In the genomic region with DNA sequence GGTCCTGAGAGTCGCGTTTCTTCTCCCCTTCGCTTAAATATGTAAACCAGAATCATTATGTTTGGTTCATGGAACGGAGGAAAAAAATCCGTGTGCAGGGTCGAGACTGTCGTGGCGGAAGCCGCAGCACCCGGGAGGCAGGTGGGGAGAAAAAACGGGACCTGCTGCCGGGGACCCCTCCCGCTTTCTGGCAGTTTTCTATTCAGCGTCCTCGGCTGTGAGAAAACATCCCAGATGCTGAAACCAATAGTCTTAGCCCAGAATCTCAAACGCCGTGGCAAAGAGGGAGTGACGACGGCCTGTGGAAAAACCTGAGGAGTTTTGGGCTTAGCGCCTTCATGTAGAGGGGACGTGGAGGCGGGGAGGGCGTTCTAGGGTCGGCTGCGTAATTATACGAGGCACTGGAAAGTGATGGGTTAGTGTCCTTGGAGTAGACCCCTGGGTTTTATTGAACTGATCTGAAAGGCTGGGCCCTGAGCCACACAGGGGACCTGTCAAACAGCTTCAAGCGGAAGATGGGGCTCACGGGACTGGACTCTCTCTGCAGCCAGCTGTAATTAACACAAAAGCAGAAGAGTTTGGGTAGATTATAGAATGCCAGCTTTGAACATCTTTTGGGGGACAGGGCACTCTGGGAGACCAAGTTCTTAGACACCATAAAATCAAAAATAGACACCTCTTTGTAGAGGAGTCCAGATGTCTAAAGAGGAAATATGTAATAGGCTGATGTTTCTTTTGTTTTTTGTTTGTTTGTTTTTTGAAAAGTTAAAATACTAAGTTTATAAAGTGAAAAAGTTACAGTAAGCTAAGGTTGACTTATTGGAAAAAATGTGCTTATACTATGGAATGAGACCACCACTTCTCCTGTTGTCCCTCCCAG, we compare ENCODE assay signal across 9 cellular contexts. TPM values are rescaled to one million over a fixed set of nuclear protein-coding genes. Genes with fewer than 3 reads are reported as not detected.
DNase-seq lines count a peak whose midpoint lies in the region; ATAC-seq, FAIRE-seq and TF ChIP-seq lines count a peak whose summit lies in the region.
"Had no signal": no experiment of that assay in that cellular context is flagged by ENCODE, and none has a peak within 500 bp of the region (broad histone marks: within the 10 kb centered on the region; RNA-seq: fewer than 3 reads in every experiment).

No MANE protein-coding gene starts in this region.

- peak overlapping the region; percentile 91 for H3K9ac ChIP-seq in GM12878 (ENCODE audit: control insufficient read depth, insufficient read depth, low read length)
- H3K9ac ChIP-seq in iPS-18a (ENCODE audit: low read length) = peak overlapping the region; percentile 64

- in situ Hi-C loops in GM12878 (cut with MboI) = no loop called here

- no peak for DNase-seq in BJ (ENCODE audit: low read depth)
- DNase-seq in H54 (ENCODE audit: insufficient read length, low spot score) = peak; percentile 11
- DNase-seq in SJCRH30 = peak; percentile 28 to 43
- DNase-seq in GM12878 (ENCODE audit: low read depth, low spot score) = no peak

- peak overlapping the region; percentile 62 for H3K27ac ChIP-seq in SJCRH30
- H3K27ac ChIP-seq in GM12878 (ENCODE audit: control insufficient read depth, insufficient read depth) = peak overlapping the region; percentile 98
- no peak overlapping the region for H3K27ac ChIP-seq in iPS-18a (ENCODE audit: low read length)
- H3K27ac ChIP-seq in skin epidermis = peak overlapping the region in 20 of 21 experiments; percentile 63 to 90 (median 84)

- CTCF ChIA-PET in BJ (lab: Yijun Ruan, JAX) = interaction anchor here (0.8 to 0.9 kb wide), 2 partner anchors 11 to 16 kb away, joined by 3 to 4 read pairs; no protein-coding TSS in a partner anchor
- CTCF ChIA-PET in GM12878 (lab: Yijun Ruan, JAX) = interaction anchor here (0.9 to 4.4 kb wide), 11 partner anchors 15 to 76 kb away, joined by 3 to 43 read pairs (median 5); partner anchors contain the start of gene ACOXL

- no peaks in the 10 kb centered on the region for H3K9me3 ChIP-seq in SJCRH30 (replicated peaks)
- H3K9me3 ChIP-seq in GM12878 (replicated peaks; ENCODE audit: control insufficient read depth, insufficient read depth, low read length) = no peaks in the 10 kb centered on the region
- no peaks in the 10 kb centered on the region for H3K9me3 ChIP-seq in iPS-18a (ENCODE audit: control insufficient read depth, low read depth, low read length)

- TF ChIP-seq CTCF in BJ (IDR thresholded peaks at IDR 0.05; ENCODE audit: insufficient read depth, low read depth, low read length) = no peak
- TF ChIP-seq CTCF in GM12878 (IDR thresholded peaks at IDR 0.05 in 2 of 3, conservative IDR thresholded peaks at IDR 0.05 in 1 of 3; ENCODE audit: control insufficient read depth in 2 of 3, extremely low read depth in 1 of 3, insufficient read depth in 1 of 3, low read depth in 3 of 3, low read length in 3 of 3) = no peak

- H3K36me3 ChIP-seq in BJ (ENCODE audit: control insufficient read depth, insufficient read depth, low read length) = no peaks in the 10 kb centered on the region
- peaks cover 6% of the 10 kb centered on the region for H3K36me3 ChIP-seq in SJCRH30
- H3K36me3 ChIP-seq in GM12878 (ENCODE audit: control insufficient read depth in 2 of 2, insufficient read depth in 2 of 2, low read length in 1 of 2) = no peaks in the 10 kb centered on the region; a peak in 1 of 4 replicates
- H3K36me3 ChIP-seq in iPS-18a (ENCODE audit: control insufficient read depth, low read depth, low read length) = peaks cover 12% of the 10 kb centered on the region

- no peak for TF ChIP-seq EP300 in GM12878 (IDR thresholded peaks at IDR 0.05; ENCODE audit: borderline replicate concordance in 1 of 2, control insufficient read depth in 1 of 2, low read depth in 2 of 2, low read length in 2 of 2)

- peak overlapping the region; percentile 93 for H3K4me2 ChIP-seq in GM12878 (ENCODE audit: control insufficient read depth, insufficient read depth)

- WGBS in GM12878 (ENCODE audit: insufficient coverage, insufficient replicate concordance, low lambda C conversion rate, missing lambda C conversion rate) = under 1% methylated on average over 28 of the region's 28 CpGs

- TF ChIP-seq RAD21 in GM12878 (IDR thresholded peaks at IDR 0.05; ENCODE audit: insufficient read depth, low read depth, low read length) = no peak

- SMC1A ChIA-PET in GM12878 (lab: Charles Lee; ENCODE audit: uncharacterized antibody, unreplicated experiment) = interaction anchor here (0.9 to 17.1 kb wide), 18 partner anchors 9 to 73 kb away, joined by 3 to 251 read pairs (median 4); no protein-coding TSS in a partner anchor

- ATAC-seq in GM12878 (peak; percentile 38), GM19351 (IDR thresholded peaks at IDR 0.05; ENCODE audit: unreplicated experiment) (no peak), GM21381 (IDR thresholded peaks at IDR 0.05; ENCODE audit: unreplicated experiment) (no peak)

- POLR2A ChIA-PET in BJ (lab: Charles Lee) (no interaction called here), GM12878 (lab: Charles Lee) (interaction anchor here (0.8 to 3.1 kb wide), 14 partner anchors 10 to 69 kb away, joined by 3 to 22 read pairs (median 4); partner anchors contain the start of gene ACOXL)

- H4K20me1 ChIP-seq in GM12878 (ENCODE audit: control insufficient read depth, insufficient read depth) = no peaks in the 10 kb centered on the region

- H3K27me3 ChIP-seq in BJ (ENCODE audit: control insufficient read depth, insufficient read depth, low read length) (no peaks in the 10 kb centered on the region), SJCRH30 (no peaks in the 10 kb centered on the region), GM12878 (replicated peaks in 1 of 2; ENCODE audit: control insufficient read depth in 2 of 2, insufficient read depth in 2 of 2, low read length in 1 of 2) (no peaks in the 10 kb centered on the region), iPS-18a (ENCODE audit: control insufficient read depth, insufficient read depth, low read length) (peaks cover 5% of the 10 kb centered on the region)

- FAIRE-seq in H54 (lab: Jason Lieb, UNC) (no peak), GM12878 (lab: Jason Lieb, UNC) (no peak)

- intact Hi-C loops in GM12878 (cut with micrococcal nuclease; ENCODE audit: unreplicated experiment) = no loop called here

- H3K79me2 ChIP-seq in GM12878 (ENCODE audit: control insufficient read depth, insufficient read depth, low read length) = peaks cover 45% of the 10 kb centered on the region

- RAD21 ChIA-PET in GM12878 (lab: Charles Lee; ENCODE audit: unreplicated experiment) = interaction anchor here (0.5 to 5.4 kb wide), 11 partner anchors 15 to 530 kb away, joined by 3 to 53 read pairs (median 4); no protein-coding TSS in a partner anchor

- TSS peak; percentile 99 for BruUV-seq in GM12878 (replicated peaks; lab: Mats Ljungman, UMichigan)

- H3K4me1 ChIP-seq in SJCRH30 = peaks cover 4% of the 10 kb centered on the region; the same call in 1 of the 2 replicates
- peaks cover 9% of the 10 kb centered on the region for H3K4me1 ChIP-seq in GM12878 (ENCODE audit: control insufficient read depth, insufficient read depth, low read length)
- peaks cover 37% of the 10 kb centered on the region for H3K4me1 ChIP-seq in iPS-18a (ENCODE audit: control insufficient read depth, low read depth, low read length)

- H3K4me3 ChIP-seq in BJ (ENCODE audit: low read depth, low read length) = peak overlapping the region; percentile 83
- H3K4me3 ChIP-seq in SJCRH30 = peak overlapping the region; percentile 71
- H3K4me3 ChIP-seq in GM12878 = peak overlapping the region; percentile 87
- peak overlapping the region; percentile 96 for H3K4me3 ChIP-seq in iPS-18a (ENCODE audit: low read length)
- peak overlapping the region; percentile 65 to 81 (median 74) for H3K4me3 ChIP-seq in skin epidermis

- no peak for TF ChIP-seq POLR2A in H54 (IDR thresholded peaks at IDR 0.05; ENCODE audit: low read depth, low read length)
- no peak; the same call in 1 of the 2 replicates for TF ChIP-seq POLR2A in GM12878 (IDR thresholded peaks at IDR 0.05; ENCODE audit: low read depth, low read length)

- peak overlapping the region; percentile 81 for H2AFZ ChIP-seq in GM12878 (ENCODE audit: control insufficient read depth, low read depth, low read length)

RNA-seq across cellular contexts. Expression of gene BUB1, which starts 0.8 kb away (rescaled TPM):
- polyA plus RNA-seq in BJ (2011; rRNA removed) (22.2 and 23.9 TPM in 2 replicates), GM12878 (2011; rRNA removed) (105 and 140 TPM in 2 replicates), GM12878 (2014; fragmentation: Illumina TruSeq; extraction: Trizol) (94.2 and 121 TPM in 2 replicates), GM12878 (2014; fragmentation: Nextera tagmentation; extraction: Ambion mirVana) (10 to 100 TPM; 52.4 to 57.0 TPM), GM12878 (2014; rRNA removed) (59.8 and 80.8 TPM in 2 replicates), GM12878 (2016; fragmentation: Nextera tagmentation; extraction: Ambion mirVana) (100 to 1,000 TPM; 133 to 142 TPM)
- 18.6 and 22.1 TPM in 2 replicates for polyA minus RNA-seq in BJ (2011; rRNA and poly(A)+ RNA removed)
- 107 and 118 TPM in 2 replicates for total RNA-seq in SJCRH30 (2014; rRNA removed; shearing (Covaris generic))
- total RNA-seq in GM12878 (2013; cell fraction: nucleolus; rRNA removed) = 180 and 201 TPM in 2 replicates
- total RNA-seq in GM12878 (2014; rRNA removed) (83.5 and 95.9 TPM in 2 replicates), GM12878 (2014; rRNA removed; fragmentation: Illumina TruSeq; extraction: Trizol) (114 TPM in 2 replicates), GM12878 (2021) (73.9 and 77.1 TPM in 2 replicates)
- polyA plus RNA-seq in GM12878 (2011; ENCODE audit: low read depth) = 31.8 TPM
- 55.8 and 57.1 TPM in 2 replicates for polyA plus RNA-seq in GM12878 (2011; cell fraction: cytosol; rRNA removed)
- 79.1 and 91.4 TPM in 2 replicates for polyA plus RNA-seq in GM12878 (2011; cell fraction: nucleus; rRNA removed)
- 30.4 and 48.4 TPM in 2 replicates for polyA plus RNA-seq in GM12878 (2012)
- polyA minus RNA-seq in GM12878 (2011; rRNA and poly(A)+ RNA removed) = 122 and 124 TPM in 2 replicates
- 43.3 and 50.5 TPM in 2 replicates for polyA minus RNA-seq in GM12878 (2011; cell fraction: cytosol; rRNA and poly(A)+ RNA removed)
- polyA minus RNA-seq in GM12878 (2011; cell fraction: nucleus; rRNA and poly(A)+ RNA removed) = 82.3 and 134 TPM in 2 replicates

RNA-seq across cellular contexts. Expression of gene ACOXL, which starts 53.7 kb away (rescaled TPM):
- polyA plus RNA-seq in BJ (2011; rRNA removed) (not detected in 2 replicates), GM12878 (2011; rRNA removed) (0.78 and 0.79 TPM in 2 replicates), GM12878 (2014; fragmentation: Illumina TruSeq; extraction: Trizol) (0.65 and 0.71 TPM in 2 replicates), GM12878 (2014; fragmentation: Nextera tagmentation; extraction: Ambion mirVana) (under 1 TPM; 0.05 to 0.47 TPM), GM12878 (2014; rRNA removed) (0.90 and 1.3 TPM in 2 replicates), GM12878 (2016; fragmentation: Nextera tagmentation; extraction: Ambion mirVana) (under 1 TPM; 0.68 to 0.83 TPM)
- not detected in 2 replicates for polyA minus RNA-seq in BJ (2011; rRNA and poly(A)+ RNA removed)
- not detected in 2 replicates for total RNA-seq in SJCRH30 (2014; rRNA removed; shearing (Covaris generic))
- 11.3 and 14.2 TPM in 2 replicates for total RNA-seq in GM12878 (2013; cell fraction: nucleolus; rRNA removed)
- total RNA-seq in GM12878 (2014; rRNA removed) (0.73 and 1.1 TPM in 2 replicates), GM12878 (2014; rRNA removed; fragmentation: Illumina TruSeq; extraction: Trizol) (0.78 and 1.2 TPM in 2 replicates), GM12878 (2021) (0.51 and 1.1 TPM in 2 replicates)
- polyA plus RNA-seq in GM12878 (2011; ENCODE audit: low read depth) = 0.45 TPM
- 0.67 and 0.92 TPM in 2 replicates for polyA plus RNA-seq in GM12878 (2011; cell fraction: cytosol; rRNA removed)
- polyA plus RNA-seq in GM12878 (2011; cell fraction: nucleus; rRNA removed) = 1.4 and 1.5 TPM in 2 replicates
- polyA plus RNA-seq in GM12878 (2012) = 0.95 and 1.8 TPM in 2 replicates
- 0.52 and 2.3 TPM in 2 replicates for polyA minus RNA-seq in GM12878 (2011; rRNA and poly(A)+ RNA removed)
- not detected in 2 replicates for polyA minus RNA-seq in GM12878 (2011; cell fraction: cytosol; rRNA and poly(A)+ RNA removed)
- polyA minus RNA-seq in GM12878 (2011; cell fraction: nucleus; rRNA and poly(A)+ RNA removed) = 0.97 and 1.6 TPM in 2 replicates
- total RNA-seq: HT1080 had no signal

Comparison
In these comparisons a context has a peak if more than half of its experiments do, and no peak if none do; other contexts are left out.
1. DNase-seq: peak in H54 (single experiment) and SJCRH30 (2 of 2); none in BJ (single experiment) and GM12878 (single experiment).
2. Peak in every context shown above with its lines, with median percentiles within 50 percentile points of each other: H3K4me3 ChIP-seq.